Comparison of ENCODE assay signal across 8 cellular contexts in genomic region chr12:56206373-56207166, GRCh38. TPM values are rescaled to one million over a fixed set of nuclear protein-coding genes. Genes with fewer than 3 reads are reported as not detected.
DNase-seq lines count a peak whose midpoint lies in the region; ATAC-seq and TF ChIP-seq lines count a peak whose summit lies in the region.

No MANE protein-coding gene starts in this region.

- peak; percentile 55 for DNase-seq in Ammon's horn (ENCODE audit: low spot score)
- peak; percentile 58 for DNase-seq in GM13976 (ENCODE audit: low spot score)
- DNase-seq in RWPE1 (ENCODE audit: low spot score): peak; percentile 36
- DNase-seq in breast epithelium (ENCODE audit: low spot score in 2 of 2): peak in 1 of 2 donors; percentile 55
- no peak for DNase-seq in left lung
- DNase-seq in thyroid gland: peak; percentile 36 to 40

- H3K4me3 ChIP-seq in breast epithelium: no peak overlapping the region
- no peak overlapping the region for H3K4me3 ChIP-seq in left lung
- no peak overlapping the region for H3K4me3 ChIP-seq in thyroid gland (replicated peaks in 1 of 3)

- peaks cover 4% of the 10 kb centered on the region for H3K36me3 ChIP-seq in breast epithelium
- peaks cover 0 to 76% of the 10 kb centered on the region in 2 donors for H3K36me3 ChIP-seq in left lung
- peaks cover 44 to 49% of the 10 kb centered on the region in 2 donors for H3K36me3 ChIP-seq in thyroid gland

- peak; percentile 73 for ATAC-seq in left lung
- no peak for ATAC-seq in GM21447 (IDR thresholded peaks at IDR 0.05; ENCODE audit: unreplicated experiment)
- ATAC-seq in HG02763 (IDR thresholded peaks at IDR 0.05; ENCODE audit: unreplicated experiment): no peak

- peak; percentile 56 for TF ChIP-seq CTCF in GM13976 (IDR thresholded peaks at IDR 0.05; ENCODE audit: borderline replicate concordance, control extremely low read depth, extremely low read depth, insufficient read depth, missing control alignments)
- TF ChIP-seq CTCF in RWPE1 (conservative IDR thresholded peaks at IDR 0.05; ENCODE audit: low read depth): peak; percentile 55
- peak; percentile 21 to 47 (median 25) for TF ChIP-seq CTCF in breast epithelium (IDR thresholded peaks at IDR 0.05)
- TF ChIP-seq CTCF in left lung (IDR thresholded peaks at IDR 0.05): peak; percentile 34 to 50
- TF ChIP-seq CTCF in thyroid gland (IDR thresholded peaks at IDR 0.05): peak in 4 of 6 experiments; percentile 24 to 43 (median 32)

- intact Hi-C loops in breast epithelium (cut with DNase I; ENCODE audit: low total_unique reads): no loop called here
- intact Hi-C loops in left lung (cut with DNase I): no loop called here
- intact Hi-C loops in thyroid gland (cut with DNase I): loop anchor here (10.0 kb wide), 1 partner anchor 258 kb away; the partner anchor contains the start of gene SPRYD4

- H3K4me1 ChIP-seq in breast epithelium (no peaks in the 10 kb centered on the region), left lung (peaks cover 0 to 6% of the 10 kb centered on the region in 2 donors), thyroid gland (peaks cover 0 to 5% of the 10 kb centered on the region in 2 donors)

- WGBS in thyroid gland, 2 donors: 75 to 77% methylated on average over 12 to 15 of the region's 15 CpGs

- POLR2A ChIA-PET in RWPE1 (lab: Yijun Ruan, JAX; ENCODE audit: low non-redundant PET): no interaction called here

- TF ChIP-seq POLR2A in breast epithelium (IDR thresholded peaks at IDR 0.05) (no peak), thyroid gland (IDR thresholded peaks at IDR 0.05) (no peak)

- H3K9me3 ChIP-seq in breast epithelium: no peaks in the 10 kb centered on the region
- no peaks in the 10 kb centered on the region for H3K9me3 ChIP-seq in left lung
- no peaks in the 10 kb centered on the region for H3K9me3 ChIP-seq in thyroid gland

- H3K27ac ChIP-seq in RWPE1: peak overlapping the region; percentile 23; the same call in 1 of the 2 replicates
- peak overlapping the region in 1 of 2 donors; percentile 39 for H3K27ac ChIP-seq in breast epithelium
- peak overlapping the region in 1 of 2 donors; percentile 2 for H3K27ac ChIP-seq in left lung
- no peak overlapping the region for H3K27ac ChIP-seq in thyroid gland

- H3K27me3 ChIP-seq in breast epithelium: no peaks in the 10 kb centered on the region
- H3K27me3 ChIP-seq in left lung: no peaks in the 10 kb centered on the region
- no peaks in the 10 kb centered on the region for H3K27me3 ChIP-seq in thyroid gland

- CTCF ChIA-PET in RWPE1 (lab: Yijun Ruan, JAX): interaction anchor here (0.5 to 1.9 kb wide), 8 partner anchors 8 to 31 kb away, joined by 3 to 8 read pairs (median 5); partner anchors contain the start of genes RNF41 and SMARCC2

- in situ Hi-C loops in GM13976 (cut with MboI; ENCODE audit: low sequenced_read_pairs, unreplicated experiment): loop anchor here (25.0 kb wide), 1 partner anchor 256 kb away; the partner anchor contains the start of genes MIP and SPRYD4

RNA-seq across cellular contexts. Expression of gene RNF41, which starts 15.2 kb away (rescaled TPM):
- 10 to 100 TPM; 64.4 to 86.6 (median 81.3) TPM for total RNA-seq in breast epithelium
- total RNA-seq in left lung: 10 to 100 TPM; 50.3 to 51.4 TPM
- 10 to 100 TPM; 63.4 to 89.7 (median 73.4) TPM for total RNA-seq in thyroid gland

RNA-seq across cellular contexts. Expression of gene SMARCC2, which starts 17.3 kb away (rescaled TPM):
- total RNA-seq in breast epithelium (100 to 1,000 TPM; 105 to 114 (median 106) TPM), left lung (10 to 100 TPM; 84.3 to 84.9 TPM), thyroid gland (100 to 1,000 TPM in 1 of 4 donors, 10 to 100 TPM in 3; 76.5 to 101 (median 83.0) TPM)

RNA-seq across cellular contexts. Expression of gene NABP2, which starts 17.6 kb away (rescaled TPM):
- total RNA-seq in breast epithelium: 10 to 100 TPM; 24.7 to 31.2 (median 27.5) TPM
- total RNA-seq in left lung: 10 to 100 TPM; 32.6 to 33.8 TPM
- 10 to 100 TPM; 19.4 to 35.7 (median 31.4) TPM for total RNA-seq in thyroid gland

RNA-seq across cellular contexts. Expression of gene SLC39A5, which starts 23.3 kb away (rescaled TPM):
- total RNA-seq in breast epithelium: under 1 TPM in 1 of 3 donors, not detected in 2; 0.98 TPM
- under 1 TPM in 1 of 2 donors, not detected in 1; 0.29 TPM for total RNA-seq in left lung
- total RNA-seq in thyroid gland: not detected

RNA-seq across cellular contexts. Expression of gene MYL6, which starts 48.4 kb away (rescaled TPM):
- total RNA-seq in breast epithelium: 1,000 to 10,000 TPM; 1,725 to 2,481 (median 1,981) TPM
- total RNA-seq in left lung: 1,000 to 10,000 TPM; 1,768 to 1,773 TPM
- total RNA-seq in thyroid gland: 1,000 to 10,000 TPM; 1,110 to 2,359 (median 1,915) TPM

Comparison
In these comparisons a context has a peak if more than half of its experiments do, and no peak if none do; other contexts are left out.
1. DNase-seq: peak in Ammon's horn (single experiment), GM13976 (single experiment), RWPE1 (single experiment) and thyroid gland (2 of 2); none in left lung (0 of 2).
2. Peak in every context shown above with its lines, with median percentiles within 50 percentile points of each other: CTCF ChIP-seq.